1 cellular context compared by ENCODE assay signal in the genomic region with DNA sequence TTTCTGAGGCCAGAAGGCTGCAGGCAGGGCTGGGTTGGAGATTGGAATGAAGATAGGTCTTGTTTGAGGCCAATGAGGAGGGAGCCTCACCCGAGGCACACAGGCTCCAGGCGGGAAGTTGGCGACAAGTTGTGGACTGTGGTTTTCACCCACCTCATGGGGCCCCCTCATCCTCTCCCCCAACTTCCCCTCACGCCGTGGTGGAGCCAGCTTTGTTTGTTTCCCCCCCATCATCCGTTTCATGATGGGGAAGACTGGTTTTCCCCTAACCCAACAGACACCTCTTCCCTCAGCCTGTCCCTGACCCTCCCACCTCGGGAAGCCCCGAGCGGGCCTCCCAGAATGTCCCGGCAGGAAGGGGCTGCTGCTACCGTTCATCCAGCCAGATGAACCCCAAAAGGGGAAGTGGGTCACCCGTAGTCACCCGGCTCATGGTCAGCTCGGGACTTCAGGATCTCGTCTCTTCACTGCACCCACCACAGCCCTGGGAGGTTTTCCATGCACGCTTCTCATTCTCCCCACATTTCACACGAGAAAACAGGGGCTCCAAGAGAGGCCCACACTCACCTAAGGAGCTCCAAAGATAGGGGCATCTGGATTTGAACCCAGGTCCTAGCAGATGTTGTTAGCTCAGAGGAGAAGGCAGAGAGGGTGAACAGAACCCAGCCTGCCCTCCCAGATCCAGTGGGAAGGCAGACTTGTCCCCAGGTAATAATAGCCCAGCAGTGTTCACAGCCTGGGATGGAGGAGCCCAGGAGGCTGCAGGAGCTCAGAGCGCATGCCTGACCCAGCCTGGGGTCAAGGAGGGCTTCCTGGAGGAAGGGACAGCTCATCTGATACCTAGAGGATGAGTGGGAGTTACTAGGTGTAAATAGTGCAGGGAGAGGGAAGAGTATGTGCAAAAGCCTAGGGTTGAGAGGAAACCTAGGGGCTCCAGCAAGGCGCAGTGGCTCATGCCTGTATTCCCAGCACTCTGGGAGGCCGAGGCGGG.
A peak's percentile ranks its signal among the peaks of the same experiment; 100 is the strongest.
TF ChIP-seq lines count a peak whose summit lies in the region.

No MANE protein-coding gene starts in this region.

TF ChIP-seq in HepG2, 621 proteins besides CTCF, POLR2A, EP300 and RAD21 (continued from another document and continues in another):
- TF ChIP-seq PATZ1 (CRISPR knock-in tag; IDR thresholded peaks at IDR 0.05) (peak; percentile 59; the same call in 1 of the 2 replicates), ZNF75D (CRISPR knock-in tag; IDR thresholded peaks at IDR 0.05; ENCODE audit: borderline replicate concordance) (no peak), U2AF2 (IDR thresholded peaks at IDR 0.05; ENCODE audit: low read depth, low read length) (no peak), ZNF234 (CRISPR knock-in tag; conservative IDR thresholded peaks at IDR 0.05) (no peak), ZKSCAN5 (CRISPR knock-in tag; IDR thresholded peaks at IDR 0.05) (no peak), ZNF614 (CRISPR knock-in tag; IDR thresholded peaks at IDR 0.05; ENCODE audit: borderline replicate concordance) (no peak), NR2F1 (CRISPR knock-in tag; IDR thresholded peaks at IDR 0.05) (no peak), MAFK (conservative IDR thresholded peaks at IDR 0.05 in 1 of 2, IDR thresholded peaks at IDR 0.05 in 1 of 2; ENCODE audit: low read length in 2 of 2) (no peak), PAF1 (CRISPR knock-in tag; IDR thresholded peaks at IDR 0.05) (no peak), NFYB (CRISPR knock-in tag; IDR thresholded peaks at IDR 0.05) (no peak), ADNP (CRISPR knock-in tag; IDR thresholded peaks at IDR 0.05) (0 out of 2 replicates have a peak, but pooled peaks have one; percentile 25), RXRB (CRISPR knock-in tag; IDR thresholded peaks at IDR 0.05; ENCODE audit: borderline replicate concordance) (no peak), ZFP36 (IDR thresholded peaks at IDR 0.05; ENCODE audit: borderline replicate concordance, low read depth, low read length, partially characterized antibody) (peak; percentile 88), ZSCAN31 (CRISPR knock-in tag; IDR thresholded peaks at IDR 0.05; ENCODE audit: low read depth) (0 out of 2 replicates have a peak, but pooled peaks have one; percentile 14), HOXA3 (CRISPR knock-in tag; IDR thresholded peaks at IDR 0.05) (0 out of 2 replicates have a peak, but pooled peaks have one; percentile 12), CHD4 (IDR thresholded peaks at IDR 0.05; ENCODE audit: borderline replicate concordance, low read length) (no peak), ZNF362 (CRISPR knock-in tag; IDR thresholded peaks at IDR 0.05; ENCODE audit: borderline replicate concordance) (no peak), NR2F2 (IDR thresholded peaks at IDR 0.05; ENCODE audit: borderline replicate concordance, low read depth) (no peak), ZNF576 (CRISPR knock-in tag; IDR thresholded peaks at IDR 0.05) (no peak), FOXP4 (CRISPR knock-in tag; IDR thresholded peaks at IDR 0.05) (peak; percentile 27; the same call in 1 of the 2 replicates), SOX6 (IDR thresholded peaks at IDR 0.05) (no peak), SOX6 (CRISPR knock-in tag; IDR thresholded peaks at IDR 0.05) (no peak; the same call in 1 of the 2 replicates), JARID2 (CRISPR knock-in tag; IDR thresholded peaks at IDR 0.05; ENCODE audit: insufficient replicate concordance) (no peak), ZNF768 (CRISPR knock-in tag; IDR thresholded peaks at IDR 0.05) (no peak), SP4 (CRISPR knock-in tag; IDR thresholded peaks at IDR 0.05) (no peak), CBX1 (IDR thresholded peaks at IDR 0.05; ENCODE audit: low read depth) (no peak), TCF7L2 (IDR thresholded peaks at IDR 0.05; ENCODE audit: low read depth, low read length) (no peak), TFDP1 (CRISPR knock-in tag; IDR thresholded peaks at IDR 0.05; ENCODE audit: borderline replicate concordance) (peak; percentile 45; the same call in 1 of the 2 replicates), MED1 (CRISPR knock-in tag; IDR thresholded peaks at IDR 0.05) (peak; percentile 34; the same call in 1 of the 2 replicates), MLLT10 (CRISPR knock-in tag; IDR thresholded peaks at IDR 0.05) (no peak), SATB2 (CRISPR knock-in tag; IDR thresholded peaks at IDR 0.05) (no peak), KDM2A (CRISPR knock-in tag; IDR thresholded peaks at IDR 0.05; ENCODE audit: borderline replicate concordance, low read depth) (no peak), NR2F6 (IDR thresholded peaks at IDR 0.05) (peak; percentile 16; the same call in 1 of the 2 replicates), NR2F6 (CRISPR knock-in tag; IDR thresholded peaks at IDR 0.05) (no peak), ZNF83 (CRISPR knock-in tag; IDR thresholded peaks at IDR 0.05; ENCODE audit: borderline replicate concordance) (no peak), RFXAP (CRISPR knock-in tag; IDR thresholded peaks at IDR 0.05; ENCODE audit: borderline replicate concordance) (0 out of 2 replicates have a peak, but pooled peaks have one; percentile 32), GTF2F1 (IDR thresholded peaks at IDR 0.05; ENCODE audit: low read length) (no peak), DNMT1 (CRISPR knock-in tag; IDR thresholded peaks at IDR 0.05) (no peak), ZNF446 (CRISPR knock-in tag; IDR thresholded peaks at IDR 0.05) (no peak), NKX3-1 (CRISPR knock-in tag; IDR thresholded peaks at IDR 0.05) (no peak), RCOR2 (CRISPR knock-in tag; IDR thresholded peaks at IDR 0.05) (no peak), MTF2 (CRISPR knock-in tag; IDR thresholded peaks at IDR 0.05; ENCODE audit: borderline replicate concordance) (no peak), ZSCAN29 (CRISPR knock-in tag; conservative IDR thresholded peaks at IDR 0.05) (no peak), HDAC2 (CRISPR knock-in tag; IDR thresholded peaks at IDR 0.05) (0 out of 2 replicates have a peak, but pooled peaks have one; percentile 46), TBL1XR1 (IDR thresholded peaks at IDR 0.05; ENCODE audit: borderline replicate concordance, low read length, partially characterized antibody) (no peak)
- TF ChIP-seq, protein P1, sequence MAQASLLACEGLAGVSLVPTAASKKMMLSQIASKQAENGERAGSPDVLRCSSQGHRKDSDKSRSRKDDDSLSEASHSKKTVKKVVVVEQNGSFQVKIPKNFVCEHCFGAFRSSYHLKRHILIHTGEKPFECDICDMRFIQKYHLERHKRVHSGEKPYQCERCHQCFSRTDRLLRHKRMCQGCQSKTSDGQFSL (CRISPR knock-in tag; IDR thresholded peaks at IDR 0.05), result peak; percentile 36; the same call in 1 of the 2 replicates
- TF ChIP-seq, protein P2, sequence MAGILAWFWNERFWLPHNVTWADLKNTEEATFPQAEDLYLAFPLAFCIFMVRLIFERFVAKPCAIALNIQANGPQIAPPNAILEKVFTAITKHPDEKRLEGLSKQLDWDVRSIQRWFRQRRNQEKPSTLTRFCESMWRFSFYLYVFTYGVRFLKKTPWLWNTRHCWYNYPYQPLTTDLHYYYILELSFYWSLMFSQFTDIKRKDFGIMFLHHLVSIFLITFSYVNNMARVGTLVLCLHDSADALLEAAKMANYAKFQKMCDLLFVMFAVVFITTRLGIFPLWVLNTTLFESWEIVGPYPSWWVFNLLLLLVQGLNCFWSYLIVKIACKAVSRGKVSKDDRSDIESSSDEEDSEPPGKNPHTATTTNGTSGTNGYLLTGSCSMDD (CRISPR knock-in tag; IDR thresholded peaks at IDR 0.05), result no peak
- TF ChIP-seq, protein P3, sequence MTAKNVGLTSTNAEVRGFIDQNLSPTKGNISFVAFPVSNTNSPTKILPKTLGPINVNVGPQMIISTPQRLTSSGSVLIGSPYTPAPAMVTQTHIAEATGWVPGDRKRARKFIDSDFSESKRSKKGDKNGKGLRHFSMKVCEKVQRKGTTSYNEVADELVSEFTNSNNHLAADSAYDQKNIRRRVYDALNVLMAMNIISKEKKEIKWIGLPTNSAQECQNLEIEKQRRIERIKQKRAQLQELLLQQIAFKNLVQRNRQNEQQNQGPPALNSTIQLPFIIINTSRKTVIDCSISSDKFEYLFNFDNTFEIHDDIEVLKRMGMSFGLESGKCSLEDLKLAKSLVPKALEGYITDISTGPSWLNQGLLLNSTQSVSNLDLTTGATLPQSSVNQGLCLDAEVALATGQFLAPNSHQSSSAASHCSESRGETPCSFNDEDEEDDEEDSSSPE (CRISPR knock-in tag; IDR thresholded peaks at IDR 0.05), result 0 out of 2 replicates have a peak, but pooled peaks have one; percentile 16
- TF ChIP-seq, protein P4, sequence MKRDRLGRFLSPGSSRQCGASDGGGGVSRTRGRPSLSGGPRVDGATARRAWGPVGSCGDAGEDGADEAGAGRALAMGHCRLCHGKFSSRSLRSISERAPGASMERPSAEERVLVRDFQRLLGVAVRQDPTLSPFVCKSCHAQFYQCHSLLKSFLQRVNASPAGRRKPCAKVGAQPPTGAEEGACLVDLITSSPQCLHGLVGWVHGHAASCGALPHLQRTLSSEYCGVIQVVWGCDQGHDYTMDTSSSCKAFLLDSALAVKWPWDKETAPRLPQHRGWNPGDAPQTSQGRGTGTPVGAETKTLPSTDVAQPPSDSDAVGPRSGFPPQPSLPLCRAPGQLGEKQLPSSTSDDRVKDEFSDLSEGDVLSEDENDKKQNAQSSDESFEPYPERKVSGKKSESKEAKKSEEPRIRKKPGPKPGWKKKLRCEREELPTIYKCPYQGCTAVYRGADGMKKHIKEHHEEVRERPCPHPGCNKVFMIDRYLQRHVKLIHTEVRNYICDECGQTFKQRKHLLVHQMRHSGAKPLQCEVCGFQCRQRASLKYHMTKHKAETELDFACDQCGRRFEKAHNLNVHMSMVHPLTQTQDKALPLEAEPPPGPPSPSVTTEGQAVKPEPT (CRISPR knock-in tag; IDR thresholded peaks at IDR 0.05; ENCODE audit: low read depth), result no peak
